Comparison of ENCODE assay signal across 22 cellular contexts in genomic region chr1:193629875-193630274, GRCh38.
DNase-seq lines count a peak whose midpoint lies in the region; ATAC-seq and TF ChIP-seq lines count a peak whose summit lies in the region.
"Had no signal": no experiment of that assay in that cellular context is flagged by ENCODE, and none has a peak within 500 bp of the region (broad histone marks: within the 10 kb centered on the region; RNA-seq: fewer than 3 reads in every experiment).

No MANE protein-coding gene starts in this region.

- no peak overlapping the region for H3K9ac ChIP-seq in trophoblast cell (ENCODE audit: low read length)

- DNase-seq in HFF-Myc (ENCODE audit: extremely low read depth, low read depth) (peak; percentile 1), WTC11 (ENCODE audit: low spot score) (no peak), globus pallidus (ENCODE audit: low spot score) (peak; percentile 3), trophoblast cell (no peak), NCI-H748 (lab: John Stamatoyannopoulos, UW; ENCODE audit: unreplicated experiment) (no peak), ACHN (no peak)
- DNase-seq in activated T-cell treated with anti-CD3 and anti-CD28 coated beads, Interleukin-2, amount 50 U/mL, for 48 hours: no peak
- DNase-seq: activated B cell treated with CpG ODN at 0.5 μM for 24 hours; activated CD8-positive, alpha-beta T cell treated with anti-CD3 and anti-CD28 coated beads for 36 hours; activated T-cell treated with anti-CD3 and anti-CD28 coated beads, Interleukin-2, amount 50 U/mL, for 4 hours; GOT3; NCI-H1417 treated with DMSO at 0.1 percent for 48 hours; NCI-H526 treated with DMSO at 0.1 percent for 48 hours; Right ventricle myocardium superior; stimulated activated CD4-positive, alpha-beta T cell treated with anti-CD3 and anti-CD28 coated beads, Interleukin-2, amount 100 ng/mL, for 24 hours; stimulated activated naive CD4-positive, alpha-beta T cell treated with Interleukin-2 at 50 U/mL for 16 hours; T-helper 17 cell had no signal

- no peaks in the 10 kb centered on the region for H3K27me3 Mint-ChIP-seq in WTC11 (ENCODE audit: low read depth)
- H3K27me3 Mint-ChIP-seq: activated CD8-positive, alpha-beta T cell treated with anti-CD3 and anti-CD28 coated beads for 36 hours; T-helper 17 cell; type B pancreatic cell had no signal

- 100% methylated on average over 1 of the region's 3 CpGs for WGBS in trophoblast cell (ENCODE audit: extremely low coverage, insufficient coverage, insufficient read length)

- no peak overlapping the region for H4K91ac ChIP-seq in trophoblast cell (ENCODE audit: low read depth, low read length)

- H3K4me1 Mint-ChIP-seq in WTC11: peaks cover 15% of the 10 kb centered on the region
- H3K4me1 Mint-ChIP-seq: activated B cell treated with CpG ODN at 0.5 μM for 24 hours had no signal

- no peak for TF ChIP-seq CTCF in HFF-Myc (IDR thresholded peaks at IDR 0.05; ENCODE audit: low read depth, low read length, missing control alignments)
- TF ChIP-seq CTCF in WTC11 (IDR thresholded peaks at IDR 0.05): no peak

- H2BK12ac ChIP-seq in trophoblast cell (ENCODE audit: low read length): no peak overlapping the region

- in situ Hi-C loops in ACHN (cut with HindIII; ENCODE audit: low pct_ligation_motif_present, low pct_unique_long_range_greater_than_20kb, low sequenced_read_pairs): no loop called here

- H2AFZ ChIP-seq in trophoblast cell (ENCODE audit: insufficient read depth, low read length, poor library complexity): no peak overlapping the region

- H3K4me2 ChIP-seq in trophoblast cell (ENCODE audit: low read length): peak overlapping the region; percentile 28

- H3K36me3 Mint-ChIP-seq in WTC11: no peaks in the 10 kb centered on the region
- H3K36me3 Mint-ChIP-seq: activated naive CD4-positive, alpha-beta T cell treated with anti-CD3 and anti-CD28 coated beads, Interleukin-2, amount 50 U/mL, for 72 hours; brain; type B pancreatic cell had no signal

- no peak overlapping the region for H3K27ac ChIP-seq in trophoblast cell (ENCODE audit: low read depth, low read length)
- H3K27ac ChIP-seq: epithelial cell of prostate had no signal

- no peaks in the 10 kb centered on the region for H3K9me3 ChIP-seq in trophoblast cell (ENCODE audit: insufficient read depth, low read depth, low read length)

- no peak overlapping the region for H3K27ac Mint-ChIP-seq in WTC11
- H3K27ac Mint-ChIP-seq: activated B cell treated with CpG ODN at 0.5 μM for 24 hours; activated CD8-positive, alpha-beta T cell treated with anti-CD3 and anti-CD28 coated beads for 36 hours; activated naive CD4-positive, alpha-beta T cell treated with anti-CD3 and anti-CD28 coated beads, Interleukin-2, amount 50 U/mL, for 72 hours; T-helper 17 cell; type B pancreatic cell had no signal

- H3K4ac ChIP-seq in trophoblast cell (ENCODE audit: low read depth, low read length): no peak overlapping the region

- no peak overlapping the region for H3K4me3 ChIP-seq in HFF-Myc (replicated peaks; ENCODE audit: low read depth, low read length)
- H3K4me3 ChIP-seq in trophoblast cell (ENCODE audit: low read depth, low read length): no peak overlapping the region

- H4K12ac ChIP-seq in trophoblast cell (ENCODE audit: low read depth, low read length): no peak overlapping the region

- H3K36me3 ChIP-seq in trophoblast cell (ENCODE audit: control insufficient read depth in 1 of 2, insufficient read depth in 2 of 2, low read length in 2 of 2): no peaks in the 10 kb centered on the region

- H3K23ac ChIP-seq in trophoblast cell (ENCODE audit: low read length): no peak overlapping the region

- no peak overlapping the region for H2AK5ac ChIP-seq in trophoblast cell (ENCODE audit: low read length)

- H4K8ac ChIP-seq in trophoblast cell (ENCODE audit: low read depth, low read length): no peak overlapping the region

- CTCF ChIA-PET in WTC11 (lab: Charles Lee): no interaction called here

- POLR2A ChIA-PET in WTC11 (lab: Charles Lee): no interaction called here

- H2BK120ac ChIP-seq in trophoblast cell (ENCODE audit: insufficient read depth, low read length, poor library complexity): no peak overlapping the region

- no peaks in the 10 kb centered on the region for H3K79me2 ChIP-seq in trophoblast cell (ENCODE audit: control insufficient read depth, insufficient read depth, low read length, poor library complexity)

- no peak overlapping the region for H2BK5ac ChIP-seq in trophoblast cell (ENCODE audit: low read depth, low read length, poor library complexity)

- H3K4me1 ChIP-seq in trophoblast cell (ENCODE audit: control insufficient read depth in 1 of 2, insufficient read depth in 2 of 2, low read length in 2 of 2): no peaks in the 10 kb centered on the region

- H3K9me3 Mint-ChIP-seq in WTC11: no peaks in the 10 kb centered on the region
- H3K9me3 Mint-ChIP-seq: activated B cell treated with CpG ODN at 0.5 μM for 24 hours; activated T-cell treated with anti-CD3 and anti-CD28 coated beads, Interleukin-2, amount 50 U/mL, for 4 hours; brain; type B pancreatic cell had no signal

- H3K18ac ChIP-seq in trophoblast cell (ENCODE audit: low read length): no peak overlapping the region

- H3K27me3 ChIP-seq in trophoblast cell (ENCODE audit: insufficient read depth, low read length): no peaks in the 10 kb centered on the region

- peak; percentile 74 for ATAC-seq in WTC11
- ATAC-seq in GM18868 (IDR thresholded peaks at IDR 0.05; ENCODE audit: unreplicated experiment): no peak
- ATAC-seq: activated CD8-positive, alpha-beta T cell treated with anti-CD3 and anti-CD28 coated beads for 36 hours; activated naive CD4-positive, alpha-beta T cell treated with anti-CD3 and anti-CD28 coated beads, Interleukin-2, amount 50 U/mL, for 72 hours; activated T-cell treated with anti-CD3 and anti-CD28 coated beads, Interleukin-2, amount 50 U/mL, for 4 hours; T-helper 17 cell had no signal

- H3K4me3 Mint-ChIP-seq in WTC11: no peak overlapping the region
- H3K4me3 Mint-ChIP-seq: activated B cell treated with CpG ODN at 0.5 μM for 24 hours; activated CD8-positive, alpha-beta T cell treated with anti-CD3 and anti-CD28 coated beads for 36 hours; activated T-cell treated with anti-CD3 and anti-CD28 coated beads, Interleukin-2, amount 50 U/mL, for 4 hours; brain; T-helper 17 cell; type B pancreatic cell had no signal

- no peak overlapping the region for H3K14ac ChIP-seq in trophoblast cell (ENCODE audit: low read length)

- H3K79me1 ChIP-seq in trophoblast cell (ENCODE audit: low read length): no peaks in the 10 kb centered on the region

TF ChIP-seq in WTC11, 78 proteins besides CTCF, POLR2A, EP300 and RAD21 (continues in another document):
- TF ChIP-seq ERG (CRISPR knock-in tag; IDR thresholded peaks at IDR 0.05): no peak
- TF ChIP-seq TCF7 (CRISPR knock-in tag; IDR thresholded peaks at IDR 0.05; ENCODE audit: low read depth): no peak
- TF ChIP-seq NR2C2 (CRISPR knock-in tag; IDR thresholded peaks at IDR 0.05): no peak
- TF ChIP-seq ZNF423 (CRISPR knock-in tag; IDR thresholded peaks at IDR 0.05): no peak
- TF ChIP-seq USF2 (CRISPR knock-in tag; IDR thresholded peaks at IDR 0.05): no peak
- TF ChIP-seq STAT6 (CRISPR knock-in tag; conservative IDR thresholded peaks at IDR 0.05; ENCODE audit: low read depth): no peak
- no peak for TF ChIP-seq E2F5 (CRISPR knock-in tag; IDR thresholded peaks at IDR 0.05)

Comparison
In these comparisons a context has a peak if more than half of its experiments do, and no peak if none do; other contexts are left out.
1. DNase-seq: peak in HFF-Myc (single experiment) and globus pallidus (single experiment); none in WTC11 (single experiment), trophoblast cell (0 of 2), NCI-H748 (single experiment), activated T-cell treated with anti-CD3 and anti-CD28 coated beads, Interleukin-2, amount 50 U/mL, for 48 hours (0 of 2) and ACHN (single experiment).